ENCODE assay signal across 27 cellular contexts in the genomic region with DNA sequence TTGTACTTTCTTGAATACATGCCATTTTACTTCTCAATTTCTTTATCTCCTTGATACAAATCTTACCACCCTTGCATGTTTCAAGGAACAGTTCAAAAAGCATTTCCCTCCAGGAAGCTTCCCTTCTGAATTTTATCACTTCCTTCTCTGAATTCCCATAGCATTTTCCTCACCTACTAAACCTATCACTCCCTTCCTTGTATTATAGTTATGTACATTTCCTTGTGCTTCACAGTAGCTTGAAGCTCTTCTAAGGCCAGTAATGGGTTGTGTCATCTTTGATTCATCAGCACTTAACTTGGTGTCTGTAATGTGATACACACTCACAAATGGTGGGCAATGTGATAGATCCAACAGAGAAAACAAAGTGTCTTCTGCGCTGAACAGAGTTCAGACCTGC.
"Had no signal": no experiment of that assay in that cellular context is flagged by ENCODE, and none has a peak within 500 bp of the region (broad histone marks: within the 10 kb centered on the region; RNA-seq: fewer than 3 reads in every experiment).

No MANE protein-coding gene starts in this region.

- DNase-seq: activated CD4-positive, alpha-beta T cell treated with anti-CD3 and anti-CD28 coated beads for 36 hours; activated CD4-positive, CD25-positive, alpha-beta regulatory T cell; activated CD8-positive, alpha-beta memory T cell treated with anti-CD3 and anti-CD28 coated beads, Interleukin-2, amount 10 ng/mL, durations not matched to agents 7 days and 5 days; activated CD8-positive, alpha-beta T cell treated with anti-CD3 and anti-CD28 coated beads, Interleukin-2, amount 10 ng/mL, durations not matched to agents 7 days and 5 days; activated naive CD4-positive, alpha-beta T cell; activated T-cell treated with anti-CD3 and anti-CD28 coated beads, Interleukin-2, amount 50 U/mL, for 72 hours; anterior cingulate cortex; effector CD8-positive, alpha-beta T cell; gastrocnemius medialis; glutamatergic neuron; mammary epithelial cell; naive B cell; nucleus accumbens; psoas muscle; sigmoid colon; small intestine; stimulated activated CD4-positive, alpha-beta T cell treated with anti-CD3 and anti-CD28 coated beads, Interleukin-4, amount 100 ng/mL, for 24 hours; T-helper 17 cell; T1000; upper lobe of left lung had no signal

- H3K36me3 ChIP-seq: gastrocnemius medialis, thoracic aorta, upper lobe of left lung, vagina had no signal

- ATAC-seq: activated CD4-positive, alpha-beta T cell treated with anti-CD3 and anti-CD28 coated beads for 36 hours; activated CD8-positive, alpha-beta memory T cell treated with anti-CD3 and anti-CD28 coated beads, Interleukin-2, amount 10 ng/mL, durations not matched to agents 7 days and 5 days; activated CD8-positive, alpha-beta T cell treated with anti-CD3 and anti-CD28 coated beads, Interleukin-2, amount 10 ng/mL, durations not matched to agents 7 days and 5 days; activated T-cell treated with anti-CD3 and anti-CD28 coated beads, Interleukin-2, amount 50 U/mL, for 72 hours; gastrocnemius medialis; psoas muscle; stimulated activated effector memory CD8-positive, alpha-beta T cell treated with anti-CD3 and anti-CD28 coated beads, Interleukin-12 subunit alpha, Interleukin-12 subunit beta, amount 100 ng/mL, for 72 hours; T-helper 17 cell had no signal

- H3K9me3 ChIP-seq: gastrocnemius medialis, psoas muscle, sigmoid colon, thoracic aorta, upper lobe of left lung, vagina had no signal

- H3K27me3 ChIP-seq: gastrocnemius medialis, sigmoid colon, upper lobe of left lung, vagina had no signal

- H3K4me1 ChIP-seq: psoas muscle, sigmoid colon, vagina had no signal

- H3K4me3 ChIP-seq: gastrocnemius medialis, psoas muscle, sigmoid colon, thoracic aorta, upper lobe of left lung, vagina had no signal

- H3K27ac ChIP-seq: gastrocnemius medialis, parathyroid adenoma, psoas muscle, sigmoid colon, thoracic aorta, upper lobe of left lung, vagina had no signal

- FAIRE-seq: colon, endometrium, islet of Langerhans, small intestine had no signal
